8 cellular contexts compared by ENCODE assay signal in the genomic region with DNA sequence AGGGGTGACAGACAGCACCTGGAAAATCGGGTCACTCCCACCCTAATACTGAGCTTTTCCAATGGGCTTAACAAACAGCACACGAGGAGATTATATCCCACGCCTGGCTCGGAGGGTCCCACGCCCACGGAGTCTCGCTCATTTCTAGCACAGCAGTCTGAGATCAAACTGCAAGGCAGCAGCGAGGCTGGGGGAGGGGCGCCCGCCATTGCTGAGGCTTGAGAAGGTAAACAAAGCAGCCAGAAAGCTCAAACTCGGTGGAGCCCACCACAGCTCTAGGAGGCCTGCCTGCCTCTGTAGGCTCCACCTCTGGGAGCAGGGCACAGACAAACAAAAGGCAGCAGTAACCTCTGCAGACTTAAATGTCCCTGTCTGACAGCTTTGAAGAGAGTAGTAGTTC. TPM values are rescaled to one million over a fixed set of nuclear protein-coding genes. Genes with fewer than 3 reads are reported as not detected.
A peak's percentile ranks its signal among the peaks of the same experiment; 100 is the strongest.
DNase-seq lines count a peak whose midpoint lies in the region; ATAC-seq and TF ChIP-seq lines count a peak whose summit lies in the region.
"Not testable (repeated sequence)": the region's sequence is repeated elsewhere in the genome, so short reads cannot be mapped to it uniquely, and the experiment has no call there.
"Had no signal": no experiment of that assay in that cellular context is flagged by ENCODE, and none has a peak within 500 bp of the region (broad histone marks: within the 10 kb centered on the region; RNA-seq: fewer than 3 reads in every experiment).

No MANE protein-coding gene starts in this region.

- not testable (repeated sequence) for H3K27me3 ChIP-seq in Peyer's patch

- H3K9me3 Mint-ChIP-seq in activated CD4-positive, alpha-beta T cell treated with anti-CD3 and anti-CD28 coated beads, Interleukin-2, amount 10 ng/mL, durations not matched to agents 7 days and 5 days: peaks cover 29% of the 10 kb centered on the region
- peaks cover 17% of the 10 kb centered on the region for H3K9me3 Mint-ChIP-seq in activated T-cell treated with anti-CD3 and anti-CD28 coated beads, Interleukin-2, amount 50 U/mL, for 4 hours
- peaks cover 37% of the 10 kb centered on the region for H3K9me3 Mint-ChIP-seq in activated naive CD4-positive, alpha-beta T cell treated with anti-CD3 and anti-CD28 coated beads, Interleukin-2, amount 10 ng/mL, durations not matched to agents 7 days and 5 days
- not testable (repeated sequence) for H3K9me3 Mint-ChIP-seq in effector memory CD8-positive, alpha-beta T cell; stimulated activated naive CD8-positive, alpha-beta T cell treated with anti-CD3 and anti-CD28 coated beads, Interleukin-15, Interleukin-2, amounts not matched to agents 100 ng/mL and 50 ng/mL, for 24 hours

- not testable (repeated sequence) for H3K27me3 Mint-ChIP-seq in activated CD4-positive, alpha-beta T cell treated with anti-CD3 and anti-CD28 coated beads, Interleukin-2, amount 10 ng/mL, durations not matched to agents 7 days and 5 days; activated T-cell treated with anti-CD3 and anti-CD28 coated beads, Interleukin-2, amount 50 U/mL, for 4 hours (ENCODE audit: low read depth); activated naive CD4-positive, alpha-beta T cell treated with anti-CD3 and anti-CD28 coated beads, Interleukin-2, amount 10 ng/mL, durations not matched to agents 7 days and 5 days; effector memory CD8-positive, alpha-beta T cell; stimulated activated naive CD8-positive, alpha-beta T cell treated with anti-CD3 and anti-CD28 coated beads, Interleukin-15, Interleukin-2, amounts not matched to agents 100 ng/mL and 50 ng/mL, for 24 hours

- H3K9me3 ChIP-seq in Peyer's patch: not testable (repeated sequence)

- not testable (repeated sequence) for TF ChIP-seq CTCF in Peyer's patch (IDR thresholded peaks at IDR 0.05)

- CTCF ChIA-PET in activated CD4-positive, alpha-beta T cell treated with anti-CD3 and anti-CD28 coated beads, Interleukin-2, amount 10 ng/mL, durations not matched to agents 7 days and 5 days (lab: Charles Lee): interaction anchor here (0.8 to 1.3 kb wide), 4 partner anchors 9 to 37 kb away, joined by 3 to 4 read pairs (median 3); a partner anchor contains a TSS
- CTCF ChIA-PET in activated naive CD4-positive, alpha-beta T cell treated with anti-CD3 and anti-CD28 coated beads, Interleukin-2, amount 10 ng/mL, durations not matched to agents 7 days and 5 days (lab: Charles Lee): not testable (repeated sequence)

- POLR2A ChIA-PET in activated CD4-positive, alpha-beta T cell treated with anti-CD3 and anti-CD28 coated beads, Interleukin-2, amount 10 ng/mL, durations not matched to agents 7 days and 5 days (lab: Charles Lee): interaction anchor here (0.6 kb wide), 1 partner anchor 37 kb away, joined by 3 read pairs; no protein-coding TSS in a partner anchor

- H3K4me3 ChIP-seq in Peyer's patch: not testable (repeated sequence)

- not testable (repeated sequence) for ATAC-seq in activated T-cell treated with anti-CD3 and anti-CD28 coated beads, Interleukin-2, amount 50 U/mL, for 4 hours; effector memory CD8-positive, alpha-beta T cell (replicated peaks)

- peaks cover 64% of the 10 kb centered on the region for H3K36me3 Mint-ChIP-seq in activated CD4-positive, alpha-beta T cell treated with anti-CD3 and anti-CD28 coated beads, Interleukin-2, amount 10 ng/mL, durations not matched to agents 7 days and 5 days (ENCODE audit: low read depth)
- peaks cover 21% of the 10 kb centered on the region for H3K36me3 Mint-ChIP-seq in activated T-cell treated with anti-CD3 and anti-CD28 coated beads, Interleukin-2, amount 50 U/mL, for 4 hours (ENCODE audit: insufficient read depth)
- H3K36me3 Mint-ChIP-seq in activated naive CD4-positive, alpha-beta T cell treated with anti-CD3 and anti-CD28 coated beads, Interleukin-2, amount 10 ng/mL, durations not matched to agents 7 days and 5 days: peaks cover 50% of the 10 kb centered on the region
- not testable (repeated sequence) for H3K36me3 Mint-ChIP-seq in effector memory CD8-positive, alpha-beta T cell (ENCODE audit: insufficient read depth)
- H3K36me3 Mint-ChIP-seq in stimulated activated naive CD8-positive, alpha-beta T cell treated with anti-CD3 and anti-CD28 coated beads, Interleukin-15, Interleukin-2, amounts not matched to agents 100 ng/mL and 50 ng/mL, for 24 hours (ENCODE audit: low read depth): peaks cover 15% of the 10 kb centered on the region

- H3K4me1 Mint-ChIP-seq in activated CD4-positive, alpha-beta T cell treated with anti-CD3 and anti-CD28 coated beads, Interleukin-2, amount 10 ng/mL, durations not matched to agents 7 days and 5 days: peaks cover 84% of the 10 kb centered on the region
- peaks cover 81% of the 10 kb centered on the region for H3K4me1 Mint-ChIP-seq in activated T-cell treated with anti-CD3 and anti-CD28 coated beads, Interleukin-2, amount 50 U/mL, for 4 hours (ENCODE audit: low read depth)
- H3K4me1 Mint-ChIP-seq in activated naive CD4-positive, alpha-beta T cell treated with anti-CD3 and anti-CD28 coated beads, Interleukin-2, amount 10 ng/mL, durations not matched to agents 7 days and 5 days: peaks cover 92% of the 10 kb centered on the region
- peaks cover 59 to 80% of the 10 kb centered on the region in 2 donors for H3K4me1 Mint-ChIP-seq in effector memory CD8-positive, alpha-beta T cell (ENCODE audit: low read depth in 2 of 2)
- peaks cover 82% of the 10 kb centered on the region for H3K4me1 Mint-ChIP-seq in stimulated activated naive CD8-positive, alpha-beta T cell treated with anti-CD3 and anti-CD28 coated beads, Interleukin-15, Interleukin-2, amounts not matched to agents 100 ng/mL and 50 ng/mL, for 24 hours (ENCODE audit: low read depth)

- peak overlapping the region; percentile 96 for H3K27ac Mint-ChIP-seq in activated CD4-positive, alpha-beta T cell treated with anti-CD3 and anti-CD28 coated beads, Interleukin-2, amount 10 ng/mL, durations not matched to agents 7 days and 5 days
- H3K27ac Mint-ChIP-seq in activated naive CD4-positive, alpha-beta T cell treated with anti-CD3 and anti-CD28 coated beads, Interleukin-2, amount 10 ng/mL, durations not matched to agents 7 days and 5 days: peak overlapping the region; percentile 99
- H3K27ac Mint-ChIP-seq in effector memory CD8-positive, alpha-beta T cell: peak overlapping the region in 1 of 2 donors; percentile 75
- peak overlapping the region; percentile 77 for H3K27ac Mint-ChIP-seq in stimulated activated naive CD8-positive, alpha-beta T cell treated with anti-CD3 and anti-CD28 coated beads, Interleukin-15, Interleukin-2, amounts not matched to agents 100 ng/mL and 50 ng/mL, for 24 hours

- H3K27ac ChIP-seq in Peyer's patch: peak overlapping the region; percentile 32 to 71 (median 39)

- H3K4me3 Mint-ChIP-seq in activated CD4-positive, alpha-beta T cell treated with anti-CD3 and anti-CD28 coated beads, Interleukin-2, amount 10 ng/mL, durations not matched to agents 7 days and 5 days: peak overlapping the region; percentile 57
- H3K4me3 Mint-ChIP-seq in activated T-cell treated with anti-CD3 and anti-CD28 coated beads, Interleukin-2, amount 50 U/mL, for 4 hours: peak overlapping the region; percentile 63
- peak overlapping the region; percentile 63 for H3K4me3 Mint-ChIP-seq in activated naive CD4-positive, alpha-beta T cell treated with anti-CD3 and anti-CD28 coated beads, Interleukin-2, amount 10 ng/mL, durations not matched to agents 7 days and 5 days
- peak overlapping the region; percentile 47 to 53 for H3K4me3 Mint-ChIP-seq in effector memory CD8-positive, alpha-beta T cell
- H3K4me3 Mint-ChIP-seq in stimulated activated naive CD8-positive, alpha-beta T cell treated with anti-CD3 and anti-CD28 coated beads, Interleukin-15, Interleukin-2, amounts not matched to agents 100 ng/mL and 50 ng/mL, for 24 hours: peak overlapping the region; percentile 68

- peak in 1 of 3 donors; percentile 47 for DNase-seq in Peyer's patch
- not testable (repeated sequence) for DNase-seq in activated CD4-positive, alpha-beta T cell treated with anti-CD3 and anti-CD28 coated beads, Interleukin-2, amount 10 ng/mL, durations not matched to agents 7 days and 5 days; activated T-cell treated with anti-CD3 and anti-CD28 coated beads, Interleukin-2, amount 50 U/mL, for 4 hours; effector memory CD8-positive, alpha-beta T cell
- DNase-seq in activated naive CD4-positive, alpha-beta T cell treated with anti-CD3 and anti-CD28 coated beads, Interleukin-2, amount 10 ng/mL, durations not matched to agents 7 days and 5 days: peak; percentile 53
- DNase-seq in stimulated activated CD4-positive, alpha-beta T cell treated with anti-CD3 and anti-CD28 coated beads, Interleukin-15, amount 100 ng/mL, for 24 hours: peak; percentile 70

- not testable (repeated sequence) for TF ChIP-seq POLR2A in Peyer's patch (IDR thresholded peaks at IDR 0.05)

- not testable (repeated sequence) for H3K4me1 ChIP-seq in Peyer's patch

- not testable (repeated sequence) for H3K36me3 ChIP-seq in Peyer's patch

RNA-seq across cellular contexts. Expression of a gene that starts 6.9 kb away (rescaled TPM):
- 10 to 100 TPM in 1 of 4 donors, 1 to 10 TPM in 3; 4.8 to 17.3 (median 9.1) TPM for total RNA-seq in Peyer's patch
- total RNA-seq in activated CD4-positive, alpha-beta T cell treated with anti-CD3 and anti-CD28 coated beads, Interleukin-2, amount 10 ng/mL, durations not matched to agents 7 days and 5 days: 100 to 1,000 TPM in 1 of 2 experiments, 10 to 100 TPM in 1; 97.7 to 102 TPM
- 10 to 100 TPM; 19.7 to 22.7 (median 19.8) TPM for total RNA-seq in activated T-cell treated with anti-CD3 and anti-CD28 coated beads, Interleukin-2, amount 50 U/mL, for 4 hours

RNA-seq across cellular contexts. Expression of a gene that starts 37.8 kb away (rescaled TPM):
- 1 to 10 TPM; 1.8 to 7.4 (median 3.6) TPM for total RNA-seq in Peyer's patch
- total RNA-seq in activated CD4-positive, alpha-beta T cell treated with anti-CD3 and anti-CD28 coated beads, Interleukin-2, amount 10 ng/mL, durations not matched to agents 7 days and 5 days: 10 to 100 TPM; 18.1 to 19.6 TPM
- total RNA-seq in activated T-cell treated with anti-CD3 and anti-CD28 coated beads, Interleukin-2, amount 50 U/mL, for 4 hours: 1 to 10 TPM; 2.1 to 2.7 (median 2.1) TPM
- total RNA-seq: HepG2 had no signal

RNA-seq across cellular contexts. Expression of a gene that starts 46.4 kb away (rescaled TPM):
- total RNA-seq in Peyer's patch: 10 to 100 TPM in 2 of 4 donors, 1 to 10 TPM in 2; 7.0 to 35.5 (median 10.6) TPM
- total RNA-seq in activated CD4-positive, alpha-beta T cell treated with anti-CD3 and anti-CD28 coated beads, Interleukin-2, amount 10 ng/mL, durations not matched to agents 7 days and 5 days: 100 to 1,000 TPM; 105 to 109 TPM
- total RNA-seq in activated T-cell treated with anti-CD3 and anti-CD28 coated beads, Interleukin-2, amount 50 U/mL, for 4 hours: 10 to 100 TPM; 14.8 to 20.0 (median 18.1) TPM
- total RNA-seq: HepG2 had no signal

RNA-seq across cellular contexts. Expression of a gene that starts 58.6 kb away (rescaled TPM):
- 10 to 100 TPM; 11.9 to 47.0 (median 24.4) TPM for total RNA-seq in Peyer's patch
- total RNA-seq in activated CD4-positive, alpha-beta T cell treated with anti-CD3 and anti-CD28 coated beads, Interleukin-2, amount 10 ng/mL, durations not matched to agents 7 days and 5 days: 100 to 1,000 TPM; 111 to 149 TPM
- 10 to 100 TPM; 44.1 to 52.2 (median 50.2) TPM for total RNA-seq in activated T-cell treated with anti-CD3 and anti-CD28 coated beads, Interleukin-2, amount 50 U/mL, for 4 hours
- total RNA-seq: HepG2 had no signal

Comparison
In these comparisons a context has a peak if more than half of its experiments do, and no peak if none do; other contexts are left out.
1. RNA of a gene that starts 6.9 kb away (total RNA-seq): 97.7 to 102 TPM in activated CD4-positive, alpha-beta T cell treated with anti-CD3 and anti-CD28 coated beads, Interleukin-2, amount 10 ng/mL, durations not matched to agents 7 days and 5 days; 19.7 to 22.7 TPM in activated T-cell treated with anti-CD3 and anti-CD28 coated beads, Interleukin-2, amount 50 U/mL, for 4 hours and 4.8 to 17.3 TPM in Peyer's patch; every median in the first group is over 4 times any median in the second.
2. Peak in every context shown above with its lines, with median percentiles within 50 percentile points of each other: H3K4me3 Mint-ChIP-seq.